In genomic region chr4:89835413-89835812, GRCh38 we compare ENCODE assay signal across 15 cellular contexts. TPM values are rescaled to one million over a fixed set of nuclear protein-coding genes. Genes with fewer than 3 reads are reported as not detected.
DNase-seq lines count a peak whose midpoint lies in the region; ATAC-seq and TF ChIP-seq lines count a peak whose summit lies in the region.
"Had no signal": no experiment of that assay in that cellular context is flagged by ENCODE, and none has a peak within 500 bp of the region (broad histone marks: within the 10 kb centered on the region; RNA-seq: fewer than 3 reads in every experiment).

No MANE protein-coding gene starts in this region.

- H3K4me1 Mint-ChIP-seq in T-helper 1 cell treated with Interleukin-12 subunit alpha and Interleukin-12 subunit beta and Interleukin-4 antibody, amounts not matched to agents 30 μg/mL and 1 μg/mL, for 36 hours (ENCODE audit: low read depth): peaks cover 19% of the 10 kb centered on the region
- peaks cover 18% of the 10 kb centered on the region for H3K4me1 Mint-ChIP-seq in T-helper 17 cell

- H3K36me3 ChIP-seq in aorta (ENCODE audit: control insufficient read depth in 1 of 2, insufficient read depth in 2 of 2, low read length in 1 of 2): no peaks in the 10 kb centered on the region
- H3K36me3 ChIP-seq: ascending aorta had no signal

- H3K4me1 ChIP-seq in aorta (ENCODE audit: control insufficient read depth in 1 of 2, insufficient read depth in 2 of 2, low read length in 2 of 2): peaks cover 0 to 2% of the 10 kb centered on the region in 2 donors
- H3K4me1 ChIP-seq: ascending aorta had no signal

- intact Hi-C loops in aorta (cut with DNase I): no loop called here

- TF ChIP-seq CTCF in epithelial cell of esophagus (IDR thresholded peaks at IDR 0.05; ENCODE audit: insufficient read depth, low read depth, low read length, missing control alignments) (no peak), retinal pigment epithelial cell (conservative IDR thresholded peaks at IDR 0.05; ENCODE audit: low read depth, low read length) (no peak)

- no peak overlapping the region for H3K27ac ChIP-seq in aorta (ENCODE audit: low read depth in 1 of 2, low read length in 2 of 2)
- H3K27ac ChIP-seq: ascending aorta had no signal

- H3K9me3 ChIP-seq in T-helper 17 cell (ENCODE audit: control insufficient read depth, low read length, poor library complexity, severe bottlenecking) (no peaks in the 10 kb centered on the region), aorta (ENCODE audit: control insufficient read depth, low read length) (no peaks in the 10 kb centered on the region)
- H3K9me3 ChIP-seq: ascending aorta had no signal

- no peaks in the 10 kb centered on the region for H3K9me3 Mint-ChIP-seq in T-helper 1 cell treated with Interleukin-12 subunit alpha and Interleukin-12 subunit beta and Interleukin-4 antibody, amounts not matched to agents 30 μg/mL and 1 μg/mL, for 36 hours

- H3K36me3 Mint-ChIP-seq in T-helper 1 cell treated with Interleukin-12 subunit alpha and Interleukin-12 subunit beta and Interleukin-4 antibody, amounts not matched to agents 30 μg/mL and 1 μg/mL, for 36 hours (ENCODE audit: low read depth): peaks cover 2% of the 10 kb centered on the region
- H3K36me3 Mint-ChIP-seq in T-helper 17 cell (ENCODE audit: low read depth): peaks cover 2% of the 10 kb centered on the region

- H3K27ac Mint-ChIP-seq in T-helper 1 cell treated with Interleukin-12 subunit alpha and Interleukin-12 subunit beta and Interleukin-4 antibody, amounts not matched to agents 30 μg/mL and 1 μg/mL, for 36 hours: peak overlapping the region; percentile 3
- H3K27ac Mint-ChIP-seq in T-helper 17 cell: no peak overlapping the region

- H3K27me3 ChIP-seq in aorta (ENCODE audit: control insufficient read depth in 1 of 2, insufficient read depth in 2 of 2, low read length in 1 of 2): peaks cover 0 to 3% of the 10 kb centered on the region in 2 donors
- H3K27me3 ChIP-seq: ascending aorta had no signal

- no peak for ATAC-seq in T-helper 17 cell
- no peak for ATAC-seq in aorta (ENCODE audit: low FRiP score)
- no peak for ATAC-seq in GM19397 (IDR thresholded peaks at IDR 0.05; ENCODE audit: unreplicated experiment)
- ATAC-seq: left colon had no signal

- 65 to 66% methylated on average over 1 of the region's 1 CpG for WGBS in aorta, 2 donors

- DNase-seq in T-helper 1 cell: no peak
- no peak for DNase-seq in T-helper 17 cell
- DNase-seq in epithelial cell of esophagus (ENCODE audit: low read depth): peak; percentile 14
- no peak for DNase-seq in retinal pigment epithelial cell (ENCODE audit: low read depth)
- DNase-seq in activated CD4-positive, CD25-positive, alpha-beta regulatory T cell (lab: John Stamatoyannopoulos, UW): no peak
- no peak for DNase-seq in aorta
- DNase-seq: 8988T; activated CD8-positive, alpha-beta memory T cell treated with anti-CD3 and anti-CD28 coated beads, Interleukin-2, amount 50 U/mL, for 48 hours; KG1; NCI-H187; NCI-H774 had no signal

- peaks cover 46% of the 10 kb centered on the region for H3K27me3 Mint-ChIP-seq in T-helper 1 cell treated with Interleukin-12 subunit alpha and Interleukin-12 subunit beta and Interleukin-4 antibody, amounts not matched to agents 30 μg/mL and 1 μg/mL, for 36 hours (ENCODE audit: low read depth)
- H3K27me3 Mint-ChIP-seq in T-helper 17 cell: peaks cover 51% of the 10 kb centered on the region

- H3K4me3 Mint-ChIP-seq in T-helper 1 cell treated with Interleukin-12 subunit alpha and Interleukin-12 subunit beta and Interleukin-4 antibody, amounts not matched to agents 30 μg/mL and 1 μg/mL, for 36 hours: peak overlapping the region; percentile 19
- H3K4me3 Mint-ChIP-seq in T-helper 17 cell: peak overlapping the region; percentile 2

- H3K4me3 ChIP-seq in epithelial cell of esophagus (ENCODE audit: low read length) (no peak overlapping the region), retinal pigment epithelial cell (ENCODE audit: low read length) (peak overlapping the region; percentile 85), aorta (ENCODE audit: low read length in 2 of 2) (no peak overlapping the region)

RNA-seq across cellular contexts. Expression of gene SNCA, which starts 1.5 kb away (rescaled TPM):
- 10 to 100 TPM in 1 of 2 donors, under 1 TPM in 1; 0.45 to 26.1 TPM for total RNA-seq in T-helper 17 cell
- 10 to 100 TPM; 11.2 to 12.6 TPM for total RNA-seq in aorta
- 1 to 10 TPM; 4.2 to 6.9 TPM for polyA plus RNA-seq in aorta
- total RNA-seq: ascending aorta had no signal

RNA-seq across cellular contexts. Expression of gene MMRN1, which starts 59.2 kb away (rescaled TPM):
- total RNA-seq in T-helper 17 cell: 1 to 10 TPM in 1 of 2 donors, under 1 TPM in 1; 0.70 to 6.5 TPM
- total RNA-seq in aorta: 10 to 100 TPM; 24.5 to 87.0 TPM
- polyA plus RNA-seq in aorta: under 1 TPM; 0.10 to 0.13 TPM
